In the genomic region with DNA sequence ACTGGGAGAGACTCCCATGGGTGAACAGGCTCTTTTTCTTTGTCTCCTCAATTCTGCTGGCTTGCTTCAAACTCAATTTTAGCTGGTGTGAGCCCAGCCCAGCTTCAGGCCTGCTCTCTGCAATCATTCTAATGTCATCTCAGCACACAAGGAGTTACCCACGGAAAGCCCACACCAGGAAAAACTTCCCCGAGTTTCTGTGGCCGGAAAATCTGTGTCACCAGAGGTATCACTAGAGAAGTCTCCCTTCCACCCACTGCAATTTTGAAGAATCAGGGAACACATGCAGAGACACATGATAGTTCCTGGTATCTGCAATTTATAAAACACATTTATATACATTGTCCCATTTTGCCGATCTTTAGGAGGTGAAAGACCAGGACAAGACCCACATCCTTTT, we compare ENCODE assay signal across 11 cellular contexts. TPM values are rescaled to one million over a fixed set of nuclear protein-coding genes. Genes with fewer than 3 reads are reported as not detected.
DNase-seq lines count a peak whose midpoint lies in the region; ATAC-seq and TF ChIP-seq lines count a peak whose summit lies in the region.
"Had no signal": no experiment of that assay in that cellular context is flagged by ENCODE, and none has a peak within 500 bp of the region (broad histone marks: within the 10 kb centered on the region; RNA-seq: fewer than 3 reads in every experiment).

No MANE protein-coding gene starts in this region.

- no peak overlapping the region for H3K4me3 Mint-ChIP-seq in MCF 10A (ENCODE audit: unreplicated experiment)
- peak overlapping the region; percentile 61 for H3K4me3 Mint-ChIP-seq in activated naive CD8-positive, alpha-beta T cell treated with anti-CD3 and anti-CD28 coated beads, Interleukin-2, amount 50 U/mL, for 24 hours

- no peak overlapping the region for H3K27ac Mint-ChIP-seq in MCF 10A (ENCODE audit: low read depth, unreplicated experiment)
- peak overlapping the region; percentile 100 for H3K27ac Mint-ChIP-seq in activated naive CD8-positive, alpha-beta T cell treated with anti-CD3 and anti-CD28 coated beads, Interleukin-2, amount 50 U/mL, for 24 hours

- CTCF ChIA-PET in MCF 10A (lab: Yijun Ruan, JAX) = no interaction called here

- no peaks in the 10 kb centered on the region for H3K36me3 ChIP-seq in breast epithelium
- no peaks in the 10 kb centered on the region for H3K36me3 ChIP-seq in upper lobe of right lung
- H3K36me3 ChIP-seq: SJCRH30, transverse colon had no signal

- H3K27ac ChIP-seq in breast epithelium = peak overlapping the region; percentile 16 to 57
- peak overlapping the region; percentile 38 for H3K27ac ChIP-seq in upper lobe of right lung
- H3K27ac ChIP-seq: SJCRH30, transverse colon had no signal

- TF ChIP-seq CTCF in breast epithelium (IDR thresholded peaks at IDR 0.05) = no peak
- no peak for TF ChIP-seq CTCF in MCF 10A (IDR thresholded peaks at IDR 0.05; ENCODE audit: unreplicated experiment)
- TF ChIP-seq CTCF in upper lobe of right lung (IDR thresholded peaks at IDR 0.05) = no peak

- ATAC-seq in activated naive CD8-positive, alpha-beta T cell treated with anti-CD3 and anti-CD28 coated beads, Interleukin-2, amount 50 U/mL, for 24 hours = peak; percentile 45
- no peak for ATAC-seq in upper lobe of right lung

- H3K27me3 Mint-ChIP-seq in MCF 10A (ENCODE audit: insufficient read depth, unreplicated experiment) = no peaks in the 10 kb centered on the region
- H3K27me3 Mint-ChIP-seq in activated naive CD8-positive, alpha-beta T cell treated with anti-CD3 and anti-CD28 coated beads, Interleukin-2, amount 50 U/mL, for 24 hours = no peaks in the 10 kb centered on the region

- H3K4me1 Mint-ChIP-seq in MCF 10A (ENCODE audit: insufficient read depth, unreplicated experiment) = peaks cover 22% of the 10 kb centered on the region
- H3K4me1 Mint-ChIP-seq in activated naive CD8-positive, alpha-beta T cell treated with anti-CD3 and anti-CD28 coated beads, Interleukin-2, amount 50 U/mL, for 24 hours = peaks cover 93% of the 10 kb centered on the region

- POLR2A ChIA-PET in MCF 10A (lab: Yijun Ruan, JAX) = interaction anchor here (0.7 to 2.2 kb wide), 2 partner anchors 14 to 251 kb away, joined by 3 to 20 read pairs; a partner anchor contains a TSS

- no peak for TF ChIP-seq POLR2A in breast epithelium (IDR thresholded peaks at IDR 0.05)

- H3K9me3 ChIP-seq in breast epithelium (no peaks in the 10 kb centered on the region), upper lobe of right lung (no peaks in the 10 kb centered on the region)
- H3K9me3 ChIP-seq: SJCRH30, transverse colon had no signal

- BruUV-seq in MCF 10A (replicated peaks; lab: Mats Ljungman, UMichigan) = no TSS peak

- intact Hi-C loops in breast epithelium (cut with DNase I; ENCODE audit: low total_unique reads) = no loop called here
- intact Hi-C loops in MCF 10A (cut with micrococcal nuclease) = loop anchor here (5.0 kb wide), 1 partner anchor 68 kb away; no protein-coding TSS in a partner anchor
- intact Hi-C loops in upper lobe of right lung (cut with DNase I) = no loop called here

- no peaks in the 10 kb centered on the region for H3K36me3 Mint-ChIP-seq in MCF 10A (ENCODE audit: insufficient read depth, unreplicated experiment)
- no peaks in the 10 kb centered on the region for H3K36me3 Mint-ChIP-seq in activated naive CD8-positive, alpha-beta T cell treated with anti-CD3 and anti-CD28 coated beads, Interleukin-2, amount 50 U/mL, for 24 hours (ENCODE audit: low read depth)

- H3K27me3 ChIP-seq in breast epithelium (no peaks in the 10 kb centered on the region), upper lobe of right lung (no peaks in the 10 kb centered on the region)
- H3K27me3 ChIP-seq: SJCRH30, transverse colon had no signal

- H3K4me3 ChIP-seq in breast epithelium = no peak overlapping the region
- H3K4me3 ChIP-seq in upper lobe of right lung = no peak overlapping the region
- H3K4me3 ChIP-seq: SJCRH30, transverse colon had no signal

- DNase-seq in breast epithelium (ENCODE audit: low spot score in 2 of 2) = no peak
- DNase-seq in MCF 10A (ENCODE audit: unreplicated experiment) = no peak
- peak; percentile 80 for DNase-seq in activated naive CD8-positive, alpha-beta T cell treated with anti-CD3 and anti-CD28 coated beads, Interleukin-2, amount 50 U/mL, for 24 hours
- DNase-seq in stimulated activated CD4-positive, alpha-beta T cell treated with anti-CD3 and anti-CD28 coated beads, Interleukin-15, amount 100 ng/mL, for 1 hour (ENCODE audit: low read depth in 1 of 2, low spot score in 1 of 2) = peak; percentile 12 to 34
- no peak for DNase-seq in upper lobe of right lung
- no peak for DNase-seq in NK-92 (lab: John Stamatoyannopoulos, UW; ENCODE audit: unreplicated experiment)
- no peak for DNase-seq in hepatic stellate cell (ENCODE audit: low spot score)
- DNase-seq in occipital lobe (lab: John Stamatoyannopoulos, UW) = no peak
- DNase-seq: NCI-H1694 treated with DMSO at 0.1 percent for 48 hours, SJCRH30 had no signal

- no peaks in the 10 kb centered on the region for H3K9me3 Mint-ChIP-seq in MCF 10A (ENCODE audit: unreplicated experiment)
- no peaks in the 10 kb centered on the region for H3K9me3 Mint-ChIP-seq in activated naive CD8-positive, alpha-beta T cell treated with anti-CD3 and anti-CD28 coated beads, Interleukin-2, amount 50 U/mL, for 24 hours

- H3K4me1 ChIP-seq in breast epithelium (no peaks in the 10 kb centered on the region), upper lobe of right lung (peaks cover 9% of the 10 kb centered on the region)
- H3K4me1 ChIP-seq: SJCRH30, transverse colon had no signal

RNA-seq across cellular contexts. Expression of a gene that starts 13.5 kb away (rescaled TPM):
- 100 to 1,000 TPM; 115 to 135 (median 117) TPM for total RNA-seq in breast epithelium
- 50.8 and 61.6 TPM in 2 replicates for total RNA-seq in MCF 10A (2022)
- total RNA-seq in upper lobe of right lung = 68.1 TPM
- total RNA-seq in occipital lobe = 134 TPM

Comparison
In these comparisons a context has a peak if more than half of its experiments do, and no peak if none do; other contexts are left out.
1. DNase-seq: peak in activated naive CD8-positive, alpha-beta T cell treated with anti-CD3 and anti-CD28 coated beads, Interleukin-2, amount 50 U/mL, for 24 hours (single experiment) and stimulated activated CD4-positive, alpha-beta T cell treated with anti-CD3 and anti-CD28 coated beads, Interleukin-15, amount 100 ng/mL, for 1 hour (2 of 2); none in breast epithelium (0 of 2), MCF 10A (single experiment), upper lobe of right lung (single experiment), NK-92 (single experiment), hepatic stellate cell (single experiment) and occipital lobe (single experiment).